In genomic region chr3:190205739-190206138, GRCh38 we compare ENCODE assay signal across 9 cellular contexts.
DNase-seq lines count a peak whose midpoint lies in the region; ATAC-seq and TF ChIP-seq lines count a peak whose summit lies in the region.
"Had no signal": no experiment of that assay in that cellular context is flagged by ENCODE, and none has a peak within 500 bp of the region (broad histone marks: within the 10 kb centered on the region; RNA-seq: fewer than 3 reads in every experiment).

No MANE protein-coding gene starts in this region.

- POLR2A ChIA-PET in PC-9 (lab: Charles Lee; ENCODE audit: unreplicated experiment): no interaction called here

- no peak overlapping the region for H3K4me2 ChIP-seq in PC-9
- H3K4me2 ChIP-seq: BLaER1 had no signal

- peaks cover 16% of the 10 kb centered on the region for H3K4me1 Mint-ChIP-seq in activated T-cell treated with anti-CD3 and anti-CD28 coated beads, Interleukin-2, amount 50 U/mL, for 24 hours (ENCODE audit: low read depth)
- H3K4me1 Mint-ChIP-seq in progenitor cell of endocrine pancreas (ENCODE audit: low read depth): no peaks in the 10 kb centered on the region

- peaks cover 28% of the 10 kb centered on the region for H3K27me3 Mint-ChIP-seq in activated T-cell treated with anti-CD3 and anti-CD28 coated beads, Interleukin-2, amount 50 U/mL, for 24 hours
- H3K27me3 Mint-ChIP-seq in progenitor cell of endocrine pancreas: peaks cover 3% of the 10 kb centered on the region

- peak overlapping the region; percentile 6 for H3K27ac Mint-ChIP-seq in activated T-cell treated with anti-CD3 and anti-CD28 coated beads, Interleukin-2, amount 50 U/mL, for 24 hours
- no peak overlapping the region for H3K27ac Mint-ChIP-seq in progenitor cell of endocrine pancreas

- H3K4me3 Mint-ChIP-seq in activated T-cell treated with anti-CD3 and anti-CD28 coated beads, Interleukin-2, amount 50 U/mL, for 24 hours: no peak overlapping the region
- H3K4me3 Mint-ChIP-seq in progenitor cell of endocrine pancreas (ENCODE audit: low read depth): no peak overlapping the region

- no peaks in the 10 kb centered on the region for H3K9me3 Mint-ChIP-seq in activated T-cell treated with anti-CD3 and anti-CD28 coated beads, Interleukin-2, amount 50 U/mL, for 24 hours
- H3K9me3 Mint-ChIP-seq in progenitor cell of endocrine pancreas (ENCODE audit: low read depth): peaks cover 2% of the 10 kb centered on the region

- H3F3A ChIP-seq in PC-9 (ENCODE audit: insufficient read depth, low read depth): no peaks in the 10 kb centered on the region

- H3K9me2 ChIP-seq in PC-9 (ENCODE audit: insufficient read depth): no peaks in the 10 kb centered on the region

- H3K27ac ChIP-seq in PC-9: no peak overlapping the region
- H3K27ac ChIP-seq: BLaER1 had no signal

- DNase-seq in activated T-cell treated with anti-CD3 and anti-CD28 coated beads, Interleukin-2, amount 50 U/mL, for 24 hours: no peak
- no peak for DNase-seq in activated T-cell treated with anti-CD3 and anti-CD28 coated beads, Interleukin-2, amount 50 U/mL, for 48 hours
- no peak for DNase-seq in PC-9
- DNase-seq in stimulated activated naive CD8-positive, alpha-beta T cell treated with anti-CD3 and anti-CD28 coated beads, Interleukin-15, Interleukin-2, amounts not matched to agents 100 U/mL and 50 U/mL, for 24 hours: no peak
- DNase-seq in progenitor cell of endocrine pancreas (ENCODE audit: low spot score, unreplicated experiment): no peak
- no peak for DNase-seq in ecto neural progenitor cell (ENCODE audit: low spot score)

- TF ChIP-seq CTCF in PC-9 (conservative IDR thresholded peaks at IDR 0.05) (no peak), progenitor cell of endocrine pancreas (IDR thresholded peaks at IDR 0.05; ENCODE audit: unreplicated experiment) (no peak)

- no TSS peak for BruUV-seq in PC-9 (replicated peaks; lab: Mats Ljungman, UMichigan)

- H3K4me1 ChIP-seq in PC-9 (replicated peaks; ENCODE audit: insufficient read depth): peaks cover 4% of the 10 kb centered on the region; the same call in 1 of the 2 replicates
- H3K4me1 ChIP-seq: BLaER1 had no signal

- H3K9me3 ChIP-seq in PC-9 (ENCODE audit: insufficient read depth, low read depth): peaks cover 4% of the 10 kb centered on the region; the same call in 1 of the 2 replicates
- H3K9me3 ChIP-seq: BLaER1 had no signal

- intact Hi-C loops in PC-9 (cut with micrococcal nuclease; ENCODE audit: unreplicated experiment): no loop called here

- no peaks in the 10 kb centered on the region for H3K36me3 Mint-ChIP-seq in activated T-cell treated with anti-CD3 and anti-CD28 coated beads, Interleukin-2, amount 50 U/mL, for 24 hours (ENCODE audit: low read depth)
- H3K36me3 Mint-ChIP-seq in progenitor cell of endocrine pancreas (ENCODE audit: insufficient read depth): no peaks in the 10 kb centered on the region

- no peaks in the 10 kb centered on the region for H3K79me2 ChIP-seq in PC-9 (ENCODE audit: low read depth)

- no peaks in the 10 kb centered on the region for H3K36me3 ChIP-seq in PC-9 (ENCODE audit: low read depth)
- H3K36me3 ChIP-seq: BLaER1 had no signal

- H4K20me1 ChIP-seq in PC-9 (ENCODE audit: insufficient read depth): no peaks in the 10 kb centered on the region
- H4K20me1 ChIP-seq: BLaER1 had no signal

- CTCF ChIA-PET in PC-9 (lab: Charles Lee): interaction anchor here (0.7 kb wide), 1 partner anchor 141 kb away, joined by 10 read pairs; no protein-coding TSS in a partner anchor

- H3K27me3 ChIP-seq in PC-9 (ENCODE audit: insufficient read depth, low read depth): no peaks in the 10 kb centered on the region
- H3K27me3 ChIP-seq: BLaER1 had no signal

- 0 out of 2 replicates have a peak overlapping the region, but pooled peaks have one; percentile 1 for H2AFZ ChIP-seq in PC-9

- H3K4me3 ChIP-seq in PC-9: no peak overlapping the region
- H3K4me3 ChIP-seq: BLaER1 had no signal

- peak; percentile 89 for ATAC-seq in HG02885 (IDR thresholded peaks at IDR 0.05; ENCODE audit: poor library complexity, unreplicated experiment)
- ATAC-seq in stimulated activated naive CD8-positive, alpha-beta T cell treated with anti-CD3 and anti-CD28 coated beads, Interleukin-15, Interleukin-2, amounts not matched to agents 100 U/mL and 50 U/mL, for 24 hours: peak; percentile 85
- no peak for ATAC-seq in GM21526 (IDR thresholded peaks at IDR 0.05; ENCODE audit: low FRiP score, unreplicated experiment)
